ENCODE assay signal across 17 cellular contexts in the genomic region with DNA sequence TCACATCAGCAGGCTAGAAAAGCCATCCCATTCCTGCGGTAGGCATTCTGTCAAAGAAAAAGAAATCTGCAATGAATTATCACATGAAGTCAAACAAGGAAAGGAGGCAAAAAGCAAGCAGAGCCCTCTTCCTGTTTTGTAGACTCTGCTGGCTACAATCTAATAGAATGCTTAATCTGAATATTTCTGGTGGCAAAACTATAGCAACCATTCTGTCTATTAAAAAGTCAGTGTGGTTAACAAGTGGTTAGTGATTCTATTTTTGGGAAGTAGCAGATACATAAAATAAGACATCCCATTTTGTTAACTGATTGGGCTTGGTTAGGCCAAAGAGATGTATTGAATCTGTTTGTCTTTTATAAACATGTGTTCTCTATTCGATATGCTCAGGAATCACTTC.
DNase-seq lines count a peak whose midpoint lies in the region; ATAC-seq and TF ChIP-seq lines count a peak whose summit lies in the region.
"Had no signal": no experiment of that assay in that cellular context is flagged by ENCODE, and none has a peak within 500 bp of the region (broad histone marks: within the 10 kb centered on the region; RNA-seq: fewer than 3 reads in every experiment).

No MANE protein-coding gene starts in this region.

- peak overlapping the region; percentile 92; the same call in 1 of the 2 replicates for H3K27ac ChIP-seq in VCaP
- H3K27ac ChIP-seq: ascending aorta, esophagus squamous epithelium, thyroid gland had no signal

- H3K4me3 Mint-ChIP-seq in T-cell, result no peak overlapping the region
- H3K4me3 Mint-ChIP-seq: activated CD4-positive, alpha-beta T cell treated with anti-CD3 and anti-CD28 coated beads, Interleukin-2, amount 10 ng/mL, durations not matched to agents 7 days and 5 days; dendritic cell treated with granulocyte-macrophage colony-stimulating factor and Interleukin-4, amounts not matched to agents 40 ng/mL and 50 ng/mL, for 4 days; T-helper 1 cell treated with Interleukin-12 subunit alpha and Interleukin-12 subunit beta and Interleukin-4 antibody, amounts not matched to agents 30 μg/mL and 1 μg/mL, for 36 hours had no signal

- H3K36me3 Mint-ChIP-seq in T-cell, result peaks cover 16% of the 10 kb centered on the region

- ATAC-seq in GM18909 (IDR thresholded peaks at IDR 0.05; ENCODE audit: poor library complexity, unreplicated experiment), result peak; percentile 48
- peak; percentile 53 for ATAC-seq in HG03354 (IDR thresholded peaks at IDR 0.05; ENCODE audit: poor library complexity, severe bottlenecking, unreplicated experiment)
- no peak for ATAC-seq in T-cell (replicated peaks in 1 of 4)
- ATAC-seq: left lobe of liver had no signal

- H3K9me3 Mint-ChIP-seq in T-cell, result no peaks in the 10 kb centered on the region
- H3K9me3 Mint-ChIP-seq: activated CD4-positive, alpha-beta T cell treated with anti-CD3 and anti-CD28 coated beads, Interleukin-2, amount 10 ng/mL, durations not matched to agents 7 days and 5 days; dendritic cell treated with granulocyte-macrophage colony-stimulating factor and Interleukin-4, amounts not matched to agents 40 ng/mL and 50 ng/mL, for 4 days; T-helper 1 cell treated with Interleukin-12 subunit alpha and Interleukin-12 subunit beta and Interleukin-4 antibody, amounts not matched to agents 30 μg/mL and 1 μg/mL, for 36 hours had no signal

- H3K36me3 ChIP-seq in HAP-1 (replicated peaks), result no peaks in the 10 kb centered on the region
- H3K36me3 ChIP-seq: ascending aorta, esophagus squamous epithelium, thyroid gland had no signal

- H3K27me3 ChIP-seq in HAP-1 (ENCODE audit: low read depth), result no peaks in the 10 kb centered on the region
- H3K27me3 ChIP-seq: ascending aorta, esophagus squamous epithelium, thyroid gland had no signal

- peaks cover 27 to 39% (median 31%) of the 10 kb centered on the region in 3 donors for H3K4me1 Mint-ChIP-seq in T-cell

- CTCF ChIA-PET in T-cell (lab: Charles Lee), result no interaction called here

- POLR2A ChIA-PET in T-cell (lab: Charles Lee), result no interaction called here

- H3K4me3 ChIP-seq in HAP-1, result no peak overlapping the region
- H3K4me3 ChIP-seq: ascending aorta, esophagus squamous epithelium, thyroid gland had no signal

- H3K4me1 ChIP-seq in HAP-1, result peaks cover 1% of the 10 kb centered on the region; the same call in 1 of the 2 replicates
- H3K4me1 ChIP-seq: ascending aorta, esophagus squamous epithelium, thyroid gland had no signal

- no peaks in the 10 kb centered on the region for H3K9me3 ChIP-seq in HAP-1
- H3K9me3 ChIP-seq: ascending aorta, esophagus squamous epithelium, thyroid gland had no signal

- DNase-seq in AG20443 (ENCODE audit: low spot score), result peak; percentile 10
- no peak for DNase-seq in effector CD8-positive, alpha-beta T cell (lab: John Stamatoyannopoulos, UW)
- no peak for DNase-seq in HAP-1 (ENCODE audit: low spot score in 2 of 2)
- no peak for DNase-seq in activated naive CD4-positive, alpha-beta T cell treated with anti-CD3 and anti-CD28 coated beads, Interleukin-2, amount 50 U/mL, for 16 hours
- DNase-seq in T-cell, result no peak
- DNase-seq: activated CD4-positive, alpha-beta T cell treated with anti-CD3 and anti-CD28 coated beads, Interleukin-2, amount 10 ng/mL, durations not matched to agents 7 days and 5 days; esophagus squamous epithelium; stimulated activated CD4-positive, alpha-beta T cell treated with anti-CD3 and anti-CD28 coated beads, Interleukin-15, amount 100 ng/mL, for 24 hours; thyroid gland had no signal

- no peaks in the 10 kb centered on the region for H3K27me3 Mint-ChIP-seq in T-cell
- H3K27me3 Mint-ChIP-seq: activated CD4-positive, alpha-beta T cell treated with anti-CD3 and anti-CD28 coated beads, Interleukin-2, amount 10 ng/mL, durations not matched to agents 7 days and 5 days; dendritic cell treated with granulocyte-macrophage colony-stimulating factor and Interleukin-4, amounts not matched to agents 40 ng/mL and 50 ng/mL, for 4 days; progenitor cell of endocrine pancreas had no signal

- peak overlapping the region in 1 of 2 donors; percentile 74 for H3K27ac Mint-ChIP-seq in T-cell
- H3K27ac Mint-ChIP-seq: progenitor cell of endocrine pancreas; T-helper 1 cell treated with Interleukin-12 subunit alpha and Interleukin-12 subunit beta and Interleukin-4 antibody, amounts not matched to agents 30 μg/mL and 1 μg/mL, for 36 hours had no signal

- TF ChIP-seq CTCF in VCaP (conservative IDR thresholded peaks at IDR 0.05), result no peak

- in situ Hi-C loops in HAP-1 (cut with MboI; ENCODE audit: low sequenced_read_pairs), result no loop called here

Comparison
In these comparisons a context has a peak if more than half of its experiments do, and no peak if none do; other contexts are left out.
1. ATAC-seq: peak in GM18909 (single experiment) and HG03354 (single experiment); none in T-cell (0 of 4).